25 cellular contexts compared by ENCODE assay signal in the genomic region with DNA sequence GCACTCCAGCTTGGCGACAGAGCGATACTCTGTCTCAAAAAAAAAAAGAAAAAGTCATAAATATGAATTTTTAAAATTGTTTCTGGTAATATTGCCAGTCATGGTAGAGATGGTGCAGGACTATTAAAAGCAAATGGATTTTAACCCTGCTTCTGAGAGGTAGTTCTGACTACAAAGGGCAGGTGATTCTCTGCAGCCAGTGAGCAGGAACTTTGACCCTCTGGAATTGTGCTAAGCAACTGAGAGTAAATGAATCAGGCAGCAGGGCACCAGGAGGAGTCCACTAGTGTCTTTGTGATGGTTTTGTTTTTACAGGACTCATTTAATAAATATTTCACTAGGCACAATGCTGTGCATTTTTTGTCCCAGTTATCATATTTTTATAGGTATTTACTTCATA.
DNase-seq lines count a peak whose midpoint lies in the region; ATAC-seq, FAIRE-seq and TF ChIP-seq lines count a peak whose summit lies in the region.
"Had no signal": no experiment of that assay in that cellular context is flagged by ENCODE, and none has a peak within 500 bp of the region (broad histone marks: within the 10 kb centered on the region; RNA-seq: fewer than 3 reads in every experiment).

No MANE protein-coding gene starts in this region.

- CTCF ChIA-PET in HepG2 (lab: Yijun Ruan, JAX; ENCODE audit: low intra/inter-chr PET ratio, low total read pairs), result no interaction called here

- H3K27me3 ChIP-seq in hepatocyte, result no peaks in the 10 kb centered on the region
- H3K27me3 ChIP-seq in HepG2 (ENCODE audit: control insufficient read depth in 1 of 2, insufficient read depth in 2 of 2, low read length in 2 of 2), result no peaks in the 10 kb centered on the region
- no peaks in the 10 kb centered on the region for H3K27me3 ChIP-seq in right lobe of liver
- H3K27me3 ChIP-seq: BLaER1 treated with 17β-estradiol and CSF1 and Interleukin-3, amounts not matched to agents 10 nM and 100 nM had no signal

- H3K9me3 ChIP-seq in hepatocyte (ENCODE audit: low read depth), result no peaks in the 10 kb centered on the region
- peaks cover 49% of the 10 kb centered on the region for H3K9me3 ChIP-seq in HepG2 (ENCODE audit: low read length)
- no peaks in the 10 kb centered on the region for H3K9me3 ChIP-seq in right lobe of liver
- H3K9me3 ChIP-seq: BLaER1 treated with 17β-estradiol and CSF1 and Interleukin-3, amounts not matched to agents 10 nM and 100 nM; Caco-2 had no signal

- no peaks in the 10 kb centered on the region for H3K9me2 ChIP-seq in hepatocyte (replicated peaks; ENCODE audit: insufficient read depth)

- no peak for TF ChIP-seq EP300 in HepG2 (IDR thresholded peaks at IDR 0.05; ENCODE audit: low read depth in 2 of 2, low read length in 2 of 2)
- TF ChIP-seq EP300 in HepG2 (CRISPR knock-in tag; IDR thresholded peaks at IDR 0.05; ENCODE audit: borderline replicate concordance), result no peak

- DNase-seq in hepatocyte (ENCODE audit: low spot score) (peak; percentile 23), HepG2 (ENCODE audit: low spot score) (no peak), right lobe of liver (no peak)
- DNase-seq in stimulated activated CD4-positive, alpha-beta T cell treated with anti-CD3 and anti-CD28 coated beads, Interleukin-4, amount 100 ng/mL, for 24 hours, result no peak
- DNase-seq: 8988T; AML-193; Caco-2; Calu3; CD4-positive, alpha-beta T cell; CD8-positive, alpha-beta T cell; DMS 273 treated with DMSO at 0.1 percent for 48 hours; DMS153; DMS53; DMS79; DND-41; EL; GDM1 had no signal

- H2AFZ ChIP-seq in hepatocyte (no peak overlapping the region), HepG2 (ENCODE audit: low read length) (no peak overlapping the region)

- H3K27ac ChIP-seq in hepatocyte, result peak overlapping the region; percentile 26
- H3K27ac ChIP-seq in HepG2 (ENCODE audit: extremely low read length, insufficient read depth, low read length), result no peak overlapping the region
- no peak overlapping the region for H3K27ac ChIP-seq in right lobe of liver
- H3K27ac ChIP-seq: BLaER1 treated with 17β-estradiol and CSF1 and Interleukin-3, amounts not matched to agents 10 nM and 100 nM; C4-2B had no signal

- no TSS peak for BruUV-seq in HepG2 (replicated peaks; lab: Mats Ljungman, UMichigan)

- in situ Hi-C loops in HepG2 (cut with HindIII; ENCODE audit: extremely low pct_ligation_motif_present, low pct_unique_long_range_greater_than_20kb), result no loop called here

- intact Hi-C loops in HepG2 (cut with micrococcal nuclease; ENCODE audit: unreplicated experiment) (no loop called here), right lobe of liver (cut with DNase I) (no loop called here)

- H3K9ac ChIP-seq in HepG2 (ENCODE audit: insufficient read depth, low read depth, low read length), result no peak overlapping the region
- H3K9ac ChIP-seq: BLaER1 treated with 17β-estradiol and CSF1 and Interleukin-3, amounts not matched to agents 10 nM and 100 nM had no signal

- H3K4me1 ChIP-seq in hepatocyte (ENCODE audit: insufficient read depth) (no peaks in the 10 kb centered on the region), HepG2 (ENCODE audit: insufficient read depth, low read length) (no peaks in the 10 kb centered on the region), right lobe of liver (no peaks in the 10 kb centered on the region)
- H3K4me1 ChIP-seq: BLaER1 treated with 17β-estradiol and CSF1 and Interleukin-3, amounts not matched to agents 10 nM and 100 nM; Caco-2 had no signal

- H3K36me3 ChIP-seq in hepatocyte (replicated peaks; ENCODE audit: insufficient read depth, low read depth), result no peaks in the 10 kb centered on the region
- H3K36me3 ChIP-seq in HepG2 (replicated peaks in 1 of 2; ENCODE audit: control insufficient read depth in 1 of 2, insufficient read depth in 2 of 2, low read length in 2 of 2), result no peaks in the 10 kb centered on the region
- no peaks in the 10 kb centered on the region for H3K36me3 ChIP-seq in right lobe of liver
- H3K36me3 ChIP-seq: BLaER1 treated with 17β-estradiol and CSF1 and Interleukin-3, amounts not matched to agents 10 nM and 100 nM had no signal

- H3K4me2 ChIP-seq in hepatocyte (no peak overlapping the region), HepG2 (ENCODE audit: low read depth, low read length) (no peak overlapping the region)
- H3K4me2 ChIP-seq: BLaER1 treated with 17β-estradiol and CSF1 and Interleukin-3, amounts not matched to agents 10 nM and 100 nM had no signal

- FAIRE-seq in HepG2 (lab: Jason Lieb, UNC), result no peak
- FAIRE-seq: A204.1, GM12878, GM12892, GM18507 had no signal

- ATAC-seq in HepG2, result no peak
- peak; percentile 68 to 83 (median 74) for ATAC-seq in right lobe of liver
- ATAC-seq in HG02970 (IDR thresholded peaks at IDR 0.05; ENCODE audit: low FRiP score, unreplicated experiment), result no peak
- ATAC-seq in GM21619 (IDR thresholded peaks at IDR 0.05; ENCODE audit: unreplicated experiment), result no peak
- ATAC-seq: CD8-positive, alpha-beta T cell; GM12878 had no signal

- TF ChIP-seq CTCF in hepatocyte (IDR thresholded peaks at IDR 0.05; ENCODE audit: poor library complexity), result no peak
- TF ChIP-seq CTCF in HepG2 (CRISPR knock-in tag; IDR thresholded peaks at IDR 0.05), result no peak
- TF ChIP-seq CTCF in right lobe of liver (IDR thresholded peaks at IDR 0.05), result no peak

- H4K20me1 ChIP-seq in hepatocyte (ENCODE audit: insufficient read depth, poor library complexity, severe bottlenecking), result no peaks in the 10 kb centered on the region
- H4K20me1 ChIP-seq in HepG2 (ENCODE audit: insufficient read depth, low read length), result no peaks in the 10 kb centered on the region
- H4K20me1 ChIP-seq: BLaER1 treated with 17β-estradiol and CSF1 and Interleukin-3, amounts not matched to agents 10 nM and 100 nM had no signal

- TF ChIP-seq RAD21 in HepG2 (CRISPR knock-in tag; IDR thresholded peaks at IDR 0.05), result no peak

- POLR2A ChIA-PET in HepG2 (lab: Yijun Ruan, JAX), result no interaction called here

- WGBS in hepatocyte (ENCODE audit: low lambda C conversion rate, missing lambda C conversion rate), result 92% methylated on average over 2 of the region's 2 CpGs
- 53% methylated on average over 2 of the region's 2 CpGs for WGBS in HepG2 (ENCODE audit: low lambda C conversion rate)
- 54% methylated on average over 2 of the region's 2 CpGs for WGBS in right lobe of liver (ENCODE audit: insufficient coverage, low coverage, low lambda C conversion rate, missing lambda C conversion rate)

- H3K4me3 ChIP-seq in hepatocyte (no peak overlapping the region), HepG2 (replicated peaks in 1 of 3; ENCODE audit: insufficient read depth in 1 of 3, low read depth in 2 of 3, low read length in 3 of 3) (no peak overlapping the region), right lobe of liver (no peak overlapping the region)
- H3K4me3 ChIP-seq: BLaER1 treated with 17β-estradiol and CSF1 and Interleukin-3, amounts not matched to agents 10 nM and 100 nM; GM12878 had no signal

- H3K79me2 ChIP-seq in hepatocyte (no peaks in the 10 kb centered on the region), HepG2 (ENCODE audit: insufficient read depth, low read length) (no peaks in the 10 kb centered on the region)

- TF ChIP-seq POLR2A in HepG2 (IDR thresholded peaks at IDR 0.05; ENCODE audit: insufficient read depth in 1 of 2, low read depth in 2 of 2, low read length in 2 of 2), result no peak
- TF ChIP-seq POLR2A in right lobe of liver (IDR thresholded peaks at IDR 0.05), result no peak

TF ChIP-seq in HepG2, 621 proteins besides CTCF, POLR2A, EP300 and RAD21:
- TF ChIP-seq NFE2L2 (IDR thresholded peaks at IDR 0.05; ENCODE audit: low read length) (peak; percentile 11; the same call in 1 of the 2 replicates), NCOA2 (CRISPR knock-in tag; IDR thresholded peaks at IDR 0.05) (no peak), PTBP1 (IDR thresholded peaks at IDR 0.05; ENCODE audit: low read depth, low read length, poor library complexity, severe bottlenecking) (no peak)

Comparison
In these comparisons a context has a peak if more than half of its experiments do, and no peak if none do; other contexts are left out.
1. ATAC-seq: peak in right lobe of liver (4 of 4); none in HepG2 (single experiment), HG02970 (single experiment) and GM21619 (single experiment).